In the genomic region with DNA sequence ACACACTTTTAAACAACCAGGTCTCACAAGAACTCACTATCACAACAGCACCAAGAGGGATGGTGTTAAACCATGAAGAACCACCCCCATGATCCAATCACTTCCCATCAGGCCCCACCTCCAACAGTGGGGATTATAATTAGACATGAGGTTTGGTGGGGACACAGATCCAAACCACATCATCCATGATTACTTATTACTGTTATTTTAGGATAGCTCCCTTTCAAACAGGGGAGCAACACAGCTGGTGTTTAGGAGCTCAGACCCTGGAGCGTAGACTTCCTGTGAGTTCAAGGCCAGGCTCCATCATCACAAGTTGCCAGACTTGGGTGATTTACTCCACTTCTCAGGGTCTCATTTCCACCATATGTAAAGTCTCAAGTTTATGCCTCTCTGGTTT, we compare ENCODE assay signal across 32 cellular contexts.
"Had no signal": no experiment of that assay in that cellular context is flagged by ENCODE, and none has a peak within 500 bp of the region (broad histone marks: within the 10 kb centered on the region; RNA-seq: fewer than 3 reads in every experiment).

No MANE protein-coding gene starts in this region.

- H3K4me1 ChIP-seq: adrenal gland, ascending aorta, body of pancreas, breast epithelium had no signal

- DNase-seq: activated effector memory CD4-positive, alpha-beta T cell treated with anti-CD3 and anti-CD28 coated beads, Interleukin-2, amount 50 U/mL, for 16 hours; activated effector memory CD4-positive, alpha-beta T cell treated with Interleukin-2 at 50 U/mL for 16 hours; activated gamma-delta T cell; activated gamma-delta T cell treated with Interleukin-2 at 50 U/mL for 16 hours; activated naive CD4-positive, alpha-beta T cell; activated naive CD4-positive, alpha-beta T cell treated with anti-CD3 and anti-CD28 coated beads for 36 hours; activated naive CD4-positive, alpha-beta T cell treated with anti-CD3 and anti-CD28 coated beads, Interleukin-2, amount 10 ng/mL, durations not matched to agents 7 days and 5 days; activated naive CD4-positive, alpha-beta T cell treated with anti-CD3 and anti-CD28 coated beads, Interleukin-2, amount 50 U/mL, for 16 hours; activated naive CD4-positive, alpha-beta T cell treated with Interleukin-2 at 50 U/mL for 16 hours; activated naive CD8-positive, alpha-beta T cell treated with anti-CD3 and anti-CD28 coated beads for 36 hours; activated naive CD8-positive, alpha-beta T cell treated with anti-CD3 and anti-CD28 coated beads, Interleukin-2, amount 10 ng/mL, durations not matched to agents 7 days and 5 days; activated naive CD8-positive, alpha-beta T cell treated with anti-CD3 and anti-CD28 coated beads, Interleukin-2, amount 50 U/mL, for 24 hours; activated T-cell treated with anti-CD3 and anti-CD28 coated beads, Interleukin-2, amount 50 U/mL, for 1 hour; activated T-cell treated with anti-CD3 and anti-CD28 coated beads, Interleukin-2, amount 50 U/mL, for 24 hours; activated T-cell treated with anti-CD3 and anti-CD28 coated beads, Interleukin-2, amount 50 U/mL, for 4 hours; activated T-cell treated with anti-CD3 and anti-CD28 coated beads, Interleukin-2, amount 50 U/mL, for 48 hours; activated T-cell treated with anti-CD3 and anti-CD28 coated beads, Interleukin-2, amount 50 U/mL, for 72 hours; adrenal gland; amniotic stem cell; amygdala; anterior cingulate cortex; aorta; body of pancreas; brain microvascular endothelial cell; caudate nucleus; central memory CD4-positive, alpha-beta T cell; cerebellar nuclear complex had no signal

- ATAC-seq: activated naive CD4-positive, alpha-beta T cell treated with anti-CD3 and anti-CD28 coated beads, Interleukin-2, amount 50 U/mL, for 72 hours; activated naive CD8-positive, alpha-beta T cell treated with anti-CD3 and anti-CD28 coated beads, Interleukin-2, amount 50 U/mL, for 24 hours; activated T-cell treated with anti-CD3 and anti-CD28 coated beads, Interleukin-2, amount 50 U/mL, for 4 hours; activated T-cell treated with anti-CD3 and anti-CD28 coated beads, Interleukin-2, amount 50 U/mL, for 72 hours; activated T-helper 17 cell treated with anti-CD3 and anti-CD28 coated beads, Interleukin-2, amount 50 U/mL, for 72 hours; body of pancreas had no signal

- H3K4me3 ChIP-seq: adrenal gland, ascending aorta, body of pancreas, breast epithelium, cardiac muscle cell had no signal

- H3K9me3 ChIP-seq: adrenal gland, ascending aorta, body of pancreas, breast epithelium had no signal

- H3K36me3 ChIP-seq: adrenal gland, ascending aorta, brain microvascular endothelial cell, breast epithelium, cardiac muscle cell had no signal

- H3K27me3 ChIP-seq: adrenal gland, ascending aorta, body of pancreas, brain microvascular endothelial cell, breast epithelium, cardiac muscle cell had no signal

- H3K27ac ChIP-seq: adrenal gland, ascending aorta, body of pancreas, brain microvascular endothelial cell, breast epithelium, cardiac muscle cell had no signal
